In genomic region chr1:247114351-247115140, GRCh38 we compare ENCODE assay signal across 17 cellular contexts. TPM values are rescaled to one million over a fixed set of nuclear protein-coding genes. Genes with fewer than 3 reads are reported as not detected.
A peak's percentile ranks its signal among the peaks of the same experiment; 100 is the strongest.
DNase-seq lines count a peak whose midpoint lies in the region; ATAC-seq, FAIRE-seq and TF ChIP-seq lines count a peak whose summit lies in the region.
"Had no signal": no experiment of that assay in that cellular context is flagged by ENCODE, and none has a peak within 500 bp of the region (broad histone marks: within the 10 kb centered on the region; RNA-seq: fewer than 3 reads in every experiment).

No MANE protein-coding gene starts in this region.

- no peak overlapping the region for H2BK20ac ChIP-seq in H1 (ENCODE audit: low read length)

- TF ChIP-seq RAD21 in H1 (IDR thresholded peaks at IDR 0.05 in 1 of 2, conservative IDR thresholded peaks at IDR 0.05 in 1 of 2; ENCODE audit: low read depth in 2 of 2, low read length in 2 of 2): no peak

- H4K91ac ChIP-seq in H1 (replicated peaks; ENCODE audit: insufficient read length, low read length): no peak overlapping the region

- no peak overlapping the region for H2BK120ac ChIP-seq in H1 (replicated peaks; ENCODE audit: low read depth, low read length)

- no peak overlapping the region for H3K23ac ChIP-seq in H1 (ENCODE audit: insufficient read length)

- peak overlapping the region; percentile 33; the same call in 1 of the 2 replicates for H2BK12ac ChIP-seq in H1 (ENCODE audit: low read depth, low read length)

- H3K18ac ChIP-seq in H1 (ENCODE audit: extremely low read depth, low read length): no peak overlapping the region

- no peak for TF ChIP-seq EP300 in H1 (IDR thresholded peaks at IDR 0.05; ENCODE audit: borderline replicate concordance in 1 of 2, low read depth in 2 of 2, low read length in 2 of 2)

- H3K27me3 ChIP-seq in CD8-positive, alpha-beta T cell (ENCODE audit: insufficient read depth, low read length): peaks cover 6% of the 10 kb centered on the region
- H3K27me3 ChIP-seq in H1 (replicated peaks in 1 of 4; ENCODE audit: control insufficient read depth in 3 of 4, extremely low read depth in 1 of 4, insufficient read depth in 3 of 4, low read length in 3 of 4): peaks cover 2 to 32% (median 15%) of the 10 kb centered on the region in 4 experiments
- no peaks in the 10 kb centered on the region for H3K27me3 ChIP-seq in hepatocyte

- H3K27ac ChIP-seq in CD8-positive, alpha-beta T cell (ENCODE audit: low read depth, low read length): no peak overlapping the region
- H3K27ac ChIP-seq in H1 (ENCODE audit: low read depth, low read length): no peak overlapping the region
- no peak overlapping the region for H3K27ac ChIP-seq in hepatocyte
- H3K27ac ChIP-seq: 22Rv1, BLaER1 had no signal

- peaks cover 9% of the 10 kb centered on the region for H3K4me1 ChIP-seq in CD8-positive, alpha-beta T cell (ENCODE audit: insufficient read depth, low read length)
- H3K4me1 ChIP-seq in H1 (replicated peaks in 1 of 4; ENCODE audit: control insufficient read depth in 3 of 4, insufficient read depth in 4 of 4, low read length in 3 of 4): peaks cover 0 to 4% (median 1%) of the 10 kb centered on the region in 4 experiments; a peak in 4 of 7 replicates
- H3K4me1 ChIP-seq in hepatocyte (ENCODE audit: insufficient read depth): peaks cover 5% of the 10 kb centered on the region

- POLR2A ChIA-PET in CD8-positive, alpha-beta T cell (lab: Charles Lee): no interaction called here
- POLR2A ChIA-PET in H1 (lab: Charles Lee; ENCODE audit: partially characterized antibody): interaction anchor here (1.0 kb wide), 1 partner anchor 56 kb away, joined by 3 read pairs; no protein-coding TSS in a partner anchor

- H3K4me2 ChIP-seq in H1 (ENCODE audit: insufficient read depth in 1 of 2, low read depth in 2 of 2, low read length in 2 of 2) (no peak overlapping the region), hepatocyte (no peak overlapping the region)
- H3K4me2 ChIP-seq: BLaER1 had no signal

- no peak for ATAC-seq in CD8-positive, alpha-beta T cell
- ATAC-seq in GM21423 (IDR thresholded peaks at IDR 0.05; ENCODE audit: unreplicated experiment): no peak

- no peak for FAIRE-seq in H1 (lab: Jason Lieb, UNC)
- FAIRE-seq: GM12878 had no signal

- TF ChIP-seq POLR2A in H1 (IDR thresholded peaks at IDR 0.05; ENCODE audit: control extremely low read depth in 1 of 2, low read depth in 2 of 2, low read length in 2 of 2): no peak

- H2BK15ac ChIP-seq in H1 (ENCODE audit: low read length): no peak overlapping the region

- H3K14ac ChIP-seq in H1 (ENCODE audit: insufficient read length): no peak overlapping the region

- H2AFZ ChIP-seq in H1 (ENCODE audit: low read length) (no peak overlapping the region), hepatocyte (no peak overlapping the region)

- no peak overlapping the region for H4K8ac ChIP-seq in H1 (ENCODE audit: extremely low read depth, insufficient read depth, low read length)

- H3K4me3 ChIP-seq in CD8-positive, alpha-beta T cell (ENCODE audit: low read depth, low read length): no peak overlapping the region
- H3K4me3 ChIP-seq in H1 (ENCODE audit: extremely low read depth in 1 of 4, insufficient read depth in 2 of 4, low read depth in 3 of 4, low read length in 4 of 4): no peak overlapping the region
- no peak overlapping the region for H3K4me3 ChIP-seq in hepatocyte
- H3K4me3 ChIP-seq: BLaER1, GM12878 had no signal

- no peak overlapping the region for H3K9ac ChIP-seq in H1 (replicated peaks in 1 of 4; ENCODE audit: extremely low read depth in 1 of 4, low read depth in 3 of 4, low read length in 3 of 4)
- H3K9ac ChIP-seq: BLaER1 had no signal

- WGBS in H1 (ENCODE audit: extremely low coverage in 1 of 2, insufficient coverage in 1 of 2, insufficient read length in 1 of 2, insufficient replicate concordance in 2 of 2, low coverage in 1 of 2, low lambda C conversion rate in 2 of 2, missing lambda C conversion rate in 1 of 2), 2 experiments: 89% methylated on average over 13 of the region's 13 CpGs; no CpG with 5 or more reads in 1 of the 2 experiments
- WGBS in hepatocyte (ENCODE audit: low lambda C conversion rate, missing lambda C conversion rate): 96% methylated on average over 10 of the region's 13 CpGs

- no peak overlapping the region for H2AK5ac ChIP-seq in H1 (ENCODE audit: low read depth, low read length)

- no peaks in the 10 kb centered on the region for H3K9me2 ChIP-seq in hepatocyte (replicated peaks; ENCODE audit: insufficient read depth)

- peaks cover 8% of the 10 kb centered on the region for H3K4me1 Mint-ChIP-seq in CD8-positive, alpha-beta T cell (ENCODE audit: low read depth)
- peaks cover 8% of the 10 kb centered on the region for H3K4me1 Mint-ChIP-seq in progenitor cell of endocrine pancreas (ENCODE audit: low read depth)

- no peaks in the 10 kb centered on the region for H3K9me3 ChIP-seq in CD8-positive, alpha-beta T cell (ENCODE audit: low read length)
- no peaks in the 10 kb centered on the region for H3K9me3 ChIP-seq in H1 (ENCODE audit: insufficient read depth in 2 of 2, low read depth in 1 of 2, low read length in 1 of 2)
- H3K9me3 ChIP-seq in hepatocyte (ENCODE audit: low read depth): no peaks in the 10 kb centered on the region

- H3K4me3 Mint-ChIP-seq in CD8-positive, alpha-beta T cell: no peak overlapping the region
- H3K4me3 Mint-ChIP-seq in progenitor cell of endocrine pancreas (ENCODE audit: low read depth): no peak overlapping the region

- no peak for TF ChIP-seq CTCF in CD8-positive, alpha-beta T cell (IDR thresholded peaks at IDR 0.05)
- TF ChIP-seq CTCF in H1 (IDR thresholded peaks at IDR 0.05; ENCODE audit: control extremely low read depth in 1 of 3, insufficient read depth in 1 of 3, low read depth in 1 of 3, low read length in 3 of 3) (no peak), progenitor cell of endocrine pancreas (IDR thresholded peaks at IDR 0.05; ENCODE audit: unreplicated experiment) (no peak), hepatocyte (IDR thresholded peaks at IDR 0.05; ENCODE audit: poor library complexity) (no peak)

- H3K9me3 Mint-ChIP-seq in CD8-positive, alpha-beta T cell: no peaks in the 10 kb centered on the region
- H3K9me3 Mint-ChIP-seq in progenitor cell of endocrine pancreas (ENCODE audit: low read depth): no peaks in the 10 kb centered on the region

- H3K4ac ChIP-seq in H1 (replicated peaks; ENCODE audit: insufficient read length, low read depth, low read length): no peak overlapping the region

- peak overlapping the region; percentile 37 for H3K27ac Mint-ChIP-seq in CD8-positive, alpha-beta T cell
- H3K27ac Mint-ChIP-seq in progenitor cell of endocrine pancreas: peak overlapping the region; percentile 11

- H4K5ac ChIP-seq in H1 (ENCODE audit: insufficient read length, low read depth, low read length): no peak overlapping the region

- H3K79me2 ChIP-seq in H1 (ENCODE audit: control insufficient read depth in 1 of 2, insufficient read depth in 2 of 2, low read length in 2 of 2) (no peaks in the 10 kb centered on the region), hepatocyte (peaks cover 6% of the 10 kb centered on the region)

- H3K56ac ChIP-seq in H1 (replicated peaks; ENCODE audit: insufficient read length, low read depth, low read length): no peak overlapping the region

- CTCF ChIA-PET in CD8-positive, alpha-beta T cell (lab: Charles Lee): no interaction called here
- CTCF ChIA-PET in H1 (lab: Charles Lee; ENCODE audit: partially characterized antibody): interaction anchor here (0.6 kb wide), 1 partner anchor 1199 kb away, joined by 5 read pairs; no protein-coding TSS in a partner anchor

- H2BK5ac ChIP-seq in H1 (ENCODE audit: low read depth, low read length): no peak overlapping the region

- intact Hi-C loops in CD8-positive, alpha-beta T cell (cut with DNase I, micrococcal nuclease): loop anchor here (5.0 kb wide), 2 partner anchors 218 to 253 kb away; partner anchors contain the start of gene ZNF496 (in 1 of the 2)

- H3K27me3 Mint-ChIP-seq in CD8-positive, alpha-beta T cell (ENCODE audit: low read depth): peaks cover 20% of the 10 kb centered on the region
- no peaks in the 10 kb centered on the region for H3K27me3 Mint-ChIP-seq in progenitor cell of endocrine pancreas

- DNase-seq in DMS 273 (lab: John Stamatoyannopoulos, UW; ENCODE audit: unreplicated experiment) (peak; percentile 49), DMS 273 treated with DMSO at 0.1 percent for 48 hours (lab: John Stamatoyannopoulos, UW) (no peak), H1 (ENCODE audit: low read depth in 1 of 2, low spot score in 2 of 2) (no peak), progenitor cell of endocrine pancreas (ENCODE audit: low spot score, unreplicated experiment) (no peak), hepatocyte (ENCODE audit: low spot score) (no peak), SHP77 treated with DMSO at 0.1 percent for 48 hours (lab: John Stamatoyannopoulos, UW) (no peak)
- no peak for DNase-seq in CD8-positive, alpha-beta T cell
- DNase-seq: HCEC 1CT; IMR-90; Kasumi-1; NCI-H2029 treated with DMSO at 0.1 percent for 48 hours; NCI-H524; NK-92 treated with Interleukin-12 subunit alpha and Interleukin-12 subunit beta, amount 100 ng/mL, for 24 hours had no signal

- H3K23me2 ChIP-seq in H1 (ENCODE audit: low read depth, low read length): peaks cover 16% of the 10 kb centered on the region; the same call in 1 of the 2 replicates

- H3K36me3 ChIP-seq in CD8-positive, alpha-beta T cell (ENCODE audit: insufficient read depth, low read length): no peaks in the 10 kb centered on the region
- no peaks in the 10 kb centered on the region for H3K36me3 ChIP-seq in H1 (ENCODE audit: control insufficient read depth in 2 of 4, insufficient read depth in 4 of 4, low read length in 3 of 4)
- H3K36me3 ChIP-seq in hepatocyte (replicated peaks; ENCODE audit: insufficient read depth, low read depth): no peaks in the 10 kb centered on the region
- H3K36me3 ChIP-seq: BLaER1 had no signal

- H3K36me3 Mint-ChIP-seq in CD8-positive, alpha-beta T cell: no peaks in the 10 kb centered on the region
- H3K36me3 Mint-ChIP-seq in progenitor cell of endocrine pancreas (ENCODE audit: insufficient read depth): peaks cover 2% of the 10 kb centered on the region

- H4K20me1 ChIP-seq in H1 (replicated peaks in 1 of 2; ENCODE audit: control insufficient read depth in 1 of 2, insufficient read depth in 2 of 2, low read length in 2 of 2): peaks cover 0 to 3% of the 10 kb centered on the region in 2 experiments
- no peaks in the 10 kb centered on the region for H4K20me1 ChIP-seq in hepatocyte (ENCODE audit: insufficient read depth, poor library complexity, severe bottlenecking)

- H3K79me1 ChIP-seq in H1 (ENCODE audit: low read depth, low read length): no peaks in the 10 kb centered on the region

RNA-seq across cellular contexts. Expression of gene ZNF669, which starts 10.4 kb away (rescaled TPM):
- 10 to 100 TPM; 15.5 to 23.2 TPM for total RNA-seq in CD8-positive, alpha-beta T cell
- 19.6 and 20.3 TPM in 2 replicates for total RNA-seq in H1 (2021; fragmentation: NEBNext Ultra II Directional; extraction: Animal tissue kit (Norgen Biotek cat#: 25700))
- polyA plus RNA-seq in H1 (2011; rRNA removed) (3.8 and 4.8 TPM in 2 replicates), hepatocyte (6.0 and 6.9 TPM in 2 replicates)
- polyA plus RNA-seq in H1 (2011; cell fraction: cytosol; rRNA removed): 6.7 TPM
- polyA plus RNA-seq in H1 (2011; cell fraction: nucleus; rRNA removed): 4.8 TPM
- 7.8 to 11.6 TPM (median 9.9 TPM) in 4 replicates for polyA plus RNA-seq in H1 (2012, experiment 1 of 2)
- polyA plus RNA-seq in H1 (2012, experiment 2 of 2): 2.4 TPM
- polyA plus RNA-seq in H1 (2013, experiment 1 of 2): 12.2 TPM
- polyA plus RNA-seq in H1 (2013, experiment 2 of 2): 14.2 TPM
- polyA minus RNA-seq in H1 (2011; rRNA and poly(A)+ RNA removed): 10.3 and 12.9 TPM in 2 replicates
- 11.7 TPM for polyA minus RNA-seq in H1 (2011; cell fraction: cytosol; rRNA and poly(A)+ RNA removed)
- 17.2 TPM for polyA minus RNA-seq in H1 (2011; cell fraction: nucleus; rRNA and poly(A)+ RNA removed)
- total RNA-seq in progenitor cell of endocrine pancreas (19.7 and 21.8 TPM in 2 replicates), hepatocyte (10.6 and 11.9 TPM in 2 replicates)

RNA-seq across cellular contexts. Expression of gene ZNF670, which starts 35.9 kb away (rescaled TPM):
- under 1 TPM in 1 of 2 experiments, not detected in 1; 0.17 TPM for total RNA-seq in CD8-positive, alpha-beta T cell
- 11.7 and 15.4 TPM in 2 replicates for total RNA-seq in H1 (2021; fragmentation: NEBNext Ultra II Directional; extraction: Animal tissue kit (Norgen Biotek cat#: 25700))
- 1.5 and 2.8 TPM in 2 replicates for polyA plus RNA-seq in H1 (2011; rRNA removed)
- polyA plus RNA-seq in H1 (2011; cell fraction: cytosol; rRNA removed): 3.9 TPM
- polyA plus RNA-seq in H1 (2011; cell fraction: nucleus; rRNA removed): 0.97 TPM
- polyA plus RNA-seq in H1 (2012, experiment 1 of 2): 5.4 to 9.7 TPM (median 5.7 TPM) in 4 replicates
- 0.46 TPM for polyA plus RNA-seq in H1 (2012, experiment 2 of 2)
- 6.3 TPM for polyA plus RNA-seq in H1 (2013, experiment 1 of 2)
- polyA plus RNA-seq in H1 (2013, experiment 2 of 2): 6.7 TPM
- 5.4 and 9.3 TPM in 2 replicates for polyA minus RNA-seq in H1 (2011; rRNA and poly(A)+ RNA removed)
- 5.1 TPM for polyA minus RNA-seq in H1 (2011; cell fraction: cytosol; rRNA and poly(A)+ RNA removed)
- polyA minus RNA-seq in H1 (2011; cell fraction: nucleus; rRNA and poly(A)+ RNA removed): 7.4 TPM
- total RNA-seq in progenitor cell of endocrine pancreas: 13.0 and 13.7 TPM in 2 replicates
- 5.3 and 5.5 TPM in 2 replicates for total RNA-seq in hepatocyte
- polyA plus RNA-seq in hepatocyte: 5.8 and 7.5 TPM in 2 replicates

RNA-seq across cellular contexts. Expression of gene ZNF124, which starts 57.3 kb away (rescaled TPM):
- total RNA-seq in CD8-positive, alpha-beta T cell: 10 to 100 TPM; 22.4 to 23.4 TPM
- 35.6 and 39.9 TPM in 2 replicates for total RNA-seq in H1 (2021; fragmentation: NEBNext Ultra II Directional; extraction: Animal tissue kit (Norgen Biotek cat#: 25700))
- polyA plus RNA-seq in H1 (2011; rRNA removed): 3.6 and 4.6 TPM in 2 replicates
- 7.7 TPM for polyA plus RNA-seq in H1 (2011; cell fraction: cytosol; rRNA removed)
- polyA plus RNA-seq in H1 (2011; cell fraction: nucleus; rRNA removed): 6.3 TPM
- 6.2 to 11.4 TPM (median 8.8 TPM) in 4 replicates for polyA plus RNA-seq in H1 (2012, experiment 1 of 2)
- 0.97 TPM for polyA plus RNA-seq in H1 (2012, experiment 2 of 2)
- 14.6 TPM for polyA plus RNA-seq in H1 (2013, experiment 1 of 2)
- polyA plus RNA-seq in H1 (2013, experiment 2 of 2): 13.8 TPM
- polyA minus RNA-seq in H1 (2011; rRNA and poly(A)+ RNA removed): 40.8 and 66.4 TPM in 2 replicates
- 16.7 TPM for polyA minus RNA-seq in H1 (2011; cell fraction: cytosol; rRNA and poly(A)+ RNA removed)
- polyA minus RNA-seq in H1 (2011; cell fraction: nucleus; rRNA and poly(A)+ RNA removed): 119 TPM
- total RNA-seq in progenitor cell of endocrine pancreas: 233 and 273 TPM in 2 replicates
- total RNA-seq in hepatocyte: 74.2 and 108 TPM in 2 replicates
- 6.5 and 7.0 TPM in 2 replicates for polyA plus RNA-seq in hepatocyte
